7 cellular contexts compared by ENCODE assay signal in the genomic region with DNA sequence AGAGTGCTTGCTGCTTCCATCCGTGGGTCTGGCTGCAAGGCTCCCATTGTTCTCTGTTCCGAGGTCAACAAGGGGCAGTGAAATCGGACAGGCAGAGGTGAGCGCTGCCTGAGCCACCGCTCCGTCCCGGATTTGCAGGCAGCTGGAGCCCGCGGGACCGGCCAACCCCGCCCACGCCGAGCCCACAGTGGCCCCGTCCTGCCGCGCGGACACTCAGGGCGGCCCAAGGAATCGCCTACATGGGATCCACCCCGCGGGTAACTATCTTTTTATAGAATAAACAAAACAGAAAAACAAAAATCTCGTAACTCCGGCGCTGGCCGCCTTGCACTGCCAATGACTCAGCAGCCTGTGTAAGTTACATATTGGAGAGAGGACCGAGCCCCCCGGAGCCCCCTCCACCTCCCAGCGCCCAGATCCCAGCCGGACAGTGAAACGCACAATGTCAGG. TPM values are rescaled to one million over a fixed set of nuclear protein-coding genes. Genes with fewer than 3 reads are reported as not detected.
DNase-seq lines count a peak whose midpoint lies in the region; ATAC-seq, FAIRE-seq and TF ChIP-seq lines count a peak whose summit lies in the region.

No MANE protein-coding gene starts in this region.

- no peaks in the 10 kb centered on the region for H3K9me2 ChIP-seq in Karpas-422 (replicated peaks; ENCODE audit: insufficient read depth, low read length)

- H3K9me3 ChIP-seq in Karpas-422 (ENCODE audit: low read length), result no peaks in the 10 kb centered on the region

- ATAC-seq in stimulated activated naive B cell treated with anti-CD40 and anti-IgM and Interleukin-4, amounts not matched to agents 10 μg/mL and 1 μg/mL and 100 μg/mL, for 72 hours (replicated peaks), result no peak

- no peak overlapping the region for H3K27ac ChIP-seq in Karpas-422 (ENCODE audit: low read length)

- peak overlapping the region in 2 of 6 donors; percentile 32 to 57 for H3K27ac Mint-ChIP-seq in immature natural killer cell
- peak overlapping the region; percentile 53 for H3K27ac Mint-ChIP-seq in stimulated activated naive B cell treated with anti-CD40 and anti-IgM and Interleukin-4, amounts not matched to agents 10 μg/mL and 1 μg/mL and 100 μg/mL, for 72 hours

- peaks cover 6 to 17% (median 12%) of the 10 kb centered on the region in 3 donors for H3K27me3 Mint-ChIP-seq in immature natural killer cell (ENCODE audit: low read depth in 3 of 3)
- peaks cover 0 to 18% of the 10 kb centered on the region in 2 donors for H3K27me3 Mint-ChIP-seq in stimulated activated naive B cell treated with anti-CD40 and anti-IgM and Interleukin-4, amounts not matched to agents 10 μg/mL and 1 μg/mL and 100 μg/mL, for 72 hours

- no peaks in the 10 kb centered on the region for H3K36me3 ChIP-seq in Karpas-422 (ENCODE audit: insufficient read depth, low read length)

- FAIRE-seq in RCC 7860 (lab: Jason Lieb, UNC), result no peak

- no peaks in the 10 kb centered on the region for H4K20me1 ChIP-seq in Karpas-422 (ENCODE audit: insufficient read depth, low read depth, low read length)

- peak overlapping the region; percentile 27 to 58 (median 51) for H3K4me3 Mint-ChIP-seq in immature natural killer cell
- peak overlapping the region; percentile 69 to 71 for H3K4me3 Mint-ChIP-seq in stimulated activated naive B cell treated with anti-CD40 and anti-IgM and Interleukin-4, amounts not matched to agents 10 μg/mL and 1 μg/mL and 100 μg/mL, for 72 hours

- H3K4me1 ChIP-seq in Karpas-422 (ENCODE audit: low read length), result no peaks in the 10 kb centered on the region

- DNase-seq in HuH-7 (ENCODE audit: low spot score) (peak; percentile 53), astrocyte of the cerebellum (ENCODE audit: low read depth) (no peak), immature natural killer cell (no peak), RCC 7860 (ENCODE audit: low spot score) (no peak), pons (ENCODE audit: low spot score) (no peak), Karpas-422 (no peak)
- DNase-seq in stimulated activated naive B cell treated with anti-CD40 and anti-IgM and Interleukin-4, amounts not matched to agents 10 μg/mL and 1 μg/mL and 100 μg/mL, for 72 hours, result no peak

- H3K9me3 Mint-ChIP-seq in immature natural killer cell, result no peaks in the 10 kb centered on the region
- H3K9me3 Mint-ChIP-seq in stimulated activated naive B cell treated with anti-CD40 and anti-IgM and Interleukin-4, amounts not matched to agents 10 μg/mL and 1 μg/mL and 100 μg/mL, for 72 hours, result no peaks in the 10 kb centered on the region

- no peak overlapping the region for H3K4me2 ChIP-seq in Karpas-422 (ENCODE audit: low read depth, low read length, poor library complexity, severe bottlenecking)

- no peak overlapping the region for H3K9ac ChIP-seq in Karpas-422 (ENCODE audit: low read length)

- no peak for TF ChIP-seq CTCF in astrocyte of the cerebellum (IDR thresholded peaks at IDR 0.05; ENCODE audit: low read depth, low read length, missing control alignments)

- H2AFZ ChIP-seq in Karpas-422 (ENCODE audit: low read length), result no peak overlapping the region

- no peaks in the 10 kb centered on the region for H3K79me2 ChIP-seq in Karpas-422 (ENCODE audit: low read length)

- in situ Hi-C loops in astrocyte of the cerebellum (cut with HindIII; ENCODE audit: low sequenced_read_pairs), result loop anchor here (5.0 kb wide), 1 partner anchor 83 kb away; no protein-coding TSS in a partner anchor

- H3K27me3 ChIP-seq in Karpas-422 (ENCODE audit: low read length), result no peaks in the 10 kb centered on the region

- H3K4me1 Mint-ChIP-seq in immature natural killer cell, result peaks cover 30 to 33% of the 10 kb centered on the region in 2 donors
- peaks cover 21 to 34% of the 10 kb centered on the region in 2 donors for H3K4me1 Mint-ChIP-seq in stimulated activated naive B cell treated with anti-CD40 and anti-IgM and Interleukin-4, amounts not matched to agents 10 μg/mL and 1 μg/mL and 100 μg/mL, for 72 hours

- peak overlapping the region; percentile 88 for H3K4me3 ChIP-seq in astrocyte of the cerebellum (ENCODE audit: low read depth, low read length)
- no peak overlapping the region for H3K4me3 ChIP-seq in Karpas-422 (ENCODE audit: low read length)

- no peaks in the 10 kb centered on the region for H3K36me3 Mint-ChIP-seq in immature natural killer cell
- H3K36me3 Mint-ChIP-seq in stimulated activated naive B cell treated with anti-CD40 and anti-IgM and Interleukin-4, amounts not matched to agents 10 μg/mL and 1 μg/mL and 100 μg/mL, for 72 hours, result peaks cover 3 to 5% of the 10 kb centered on the region in 2 donors

RNA-seq across cellular contexts. Expression of gene BNIP3, which starts 1.9 kb away (rescaled TPM):
- polyA plus RNA-seq in immature natural killer cell, result 10 to 100 TPM in 1 of 3 donors, 1 to 10 TPM in 2; 8.7 to 17.8 (median 9.0) TPM
- not detected in 2 replicates for total RNA-seq in Karpas-422 (2014; rRNA removed; shearing (Covaris generic); ENCODE audit: low replicate concordance)
